Comparison of ENCODE assay signal across 18 cellular contexts in the genomic region with DNA sequence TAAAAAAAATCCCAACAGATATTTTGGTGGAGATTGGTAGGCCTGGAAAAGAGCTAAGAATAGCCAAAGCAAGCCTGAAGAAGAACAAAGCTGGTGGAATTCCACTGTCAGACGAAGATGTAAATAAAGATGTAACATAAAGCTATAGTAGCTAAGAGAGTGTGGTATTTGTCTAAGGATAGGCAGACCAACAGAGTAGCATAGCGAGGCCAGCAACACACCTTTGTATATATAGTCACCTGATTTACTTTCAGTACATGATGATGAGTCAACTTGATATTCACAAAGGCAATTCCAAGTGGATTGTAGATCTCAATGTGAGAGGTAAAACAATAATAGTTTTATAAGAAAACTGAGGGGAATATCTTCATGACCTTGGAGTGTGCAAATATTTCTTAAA.
"Had no signal": no experiment of that assay in that cellular context is flagged by ENCODE, and none has a peak within 500 bp of the region (broad histone marks: within the 10 kb centered on the region; RNA-seq: fewer than 3 reads in every experiment).

No MANE protein-coding gene starts in this region.

- H3K9me3 ChIP-seq: sigmoid colon, stomach had no signal

- H3K27me3 ChIP-seq: sigmoid colon had no signal

- H3K4me3 Mint-ChIP-seq: naive B cell, nephron progenitor cell had no signal

- H3K4me3 ChIP-seq: coronary artery, lung, sigmoid colon, skin epidermis, stomach had no signal

- H3K9me3 Mint-ChIP-seq: nephron progenitor cell had no signal

- ATAC-seq: foreskin keratinocyte, left cardiac atrium, left ventricle myocardium superior had no signal

- H3K4me1 ChIP-seq: foreskin keratinocyte, sigmoid colon had no signal

- H3K36me3 Mint-ChIP-seq: naive B cell had no signal

- H3K4me1 Mint-ChIP-seq: naive B cell, nephron progenitor cell had no signal

- H3K36me3 ChIP-seq: sigmoid colon, stomach had no signal

- DNase-seq: effector CD8-positive, alpha-beta T cell; foreskin keratinocyte; kidney; left cardiac atrium; left ventricle myocardium superior; mesenchymal stem cell; midbrain; naive B cell; nephron progenitor cell; sigmoid colon; stimulated activated CD4-positive, alpha-beta T cell treated with anti-CD3 and anti-CD28 coated beads, Interleukin-12 subunit alpha, Interleukin-12 subunit beta, amount 100 ng/mL, for 4 hours; stimulated activated naive CD4-positive, alpha-beta T cell; stomach; substantia nigra; trophoblast cell had no signal

- H3K27ac ChIP-seq: coronary artery, foreskin keratinocyte, sigmoid colon, skin epidermis, stomach had no signal

- H3K27ac Mint-ChIP-seq: naive B cell, nephron progenitor cell had no signal
